15 cellular contexts compared by ENCODE assay signal in the genomic region with DNA sequence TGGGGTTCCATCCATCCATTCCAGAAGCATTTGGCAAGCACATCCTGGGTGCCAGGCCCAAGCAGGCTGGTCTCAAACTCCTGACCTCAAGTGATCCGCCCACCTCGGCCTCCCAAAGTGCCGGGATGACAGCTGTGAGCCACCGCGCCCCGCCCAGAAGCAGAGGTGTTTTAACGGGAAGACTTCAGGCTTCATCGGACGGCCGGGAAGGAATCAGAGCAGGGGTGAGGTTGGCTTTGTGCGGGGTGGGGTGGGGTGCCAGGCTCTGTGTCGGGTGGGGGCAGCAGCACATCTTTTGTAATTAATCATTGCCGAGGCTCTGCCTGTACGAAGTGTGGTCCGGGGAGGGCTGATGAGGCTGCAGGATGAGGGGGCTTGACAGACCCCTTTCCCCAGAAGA.
"Had no signal": no experiment of that assay in that cellular context is flagged by ENCODE, and none has a peak within 500 bp of the region (broad histone marks: within the 10 kb centered on the region; RNA-seq: fewer than 3 reads in every experiment).

No MANE protein-coding gene starts in this region.

- H3K27me3 ChIP-seq: ascending aorta, breast epithelium, heart left ventricle, pancreas, SJSA1 had no signal

- H3K36me3 ChIP-seq: breast epithelium, pancreas had no signal

- H3K4me3 Mint-ChIP-seq: activated naive CD8-positive, alpha-beta T cell treated with anti-CD3 and anti-CD28 coated beads for 36 hours; memory B cell; WTC11 had no signal

- DNase-seq: activated CD4-positive, alpha-beta T cell treated with anti-CD3 and anti-CD28 coated beads for 48 hours; activated gamma-delta T cell; activated naive CD8-positive, alpha-beta T cell treated with anti-CD3 and anti-CD28 coated beads for 36 hours; foreskin melanocyte; small intestine; T-helper 2 cell had no signal

- H3K4me3 ChIP-seq: ascending aorta, breast epithelium, heart left ventricle, pancreas, SJSA1 had no signal

- H3K27ac Mint-ChIP-seq: activated naive CD8-positive, alpha-beta T cell treated with anti-CD3 and anti-CD28 coated beads for 36 hours; WTC11 had no signal

- H3K27me3 Mint-ChIP-seq: activated naive CD8-positive, alpha-beta T cell treated with anti-CD3 and anti-CD28 coated beads for 36 hours; memory B cell; naive thymus-derived CD8-positive, alpha-beta T cell had no signal

- H3K27ac ChIP-seq: ascending aorta, breast epithelium, epithelial cell of prostate, heart left ventricle, pancreas, SJSA1 had no signal

- H3K4me1 ChIP-seq: breast epithelium had no signal

- H3K9me3 ChIP-seq: ascending aorta, breast epithelium, heart left ventricle, pancreas, SJSA1 had no signal

- H3K9me3 Mint-ChIP-seq: activated naive CD8-positive, alpha-beta T cell treated with anti-CD3 and anti-CD28 coated beads for 36 hours; memory B cell; naive thymus-derived CD8-positive, alpha-beta T cell; WTC11 had no signal
